ENCODE assay signal across 1 cellular context in the genomic region with DNA sequence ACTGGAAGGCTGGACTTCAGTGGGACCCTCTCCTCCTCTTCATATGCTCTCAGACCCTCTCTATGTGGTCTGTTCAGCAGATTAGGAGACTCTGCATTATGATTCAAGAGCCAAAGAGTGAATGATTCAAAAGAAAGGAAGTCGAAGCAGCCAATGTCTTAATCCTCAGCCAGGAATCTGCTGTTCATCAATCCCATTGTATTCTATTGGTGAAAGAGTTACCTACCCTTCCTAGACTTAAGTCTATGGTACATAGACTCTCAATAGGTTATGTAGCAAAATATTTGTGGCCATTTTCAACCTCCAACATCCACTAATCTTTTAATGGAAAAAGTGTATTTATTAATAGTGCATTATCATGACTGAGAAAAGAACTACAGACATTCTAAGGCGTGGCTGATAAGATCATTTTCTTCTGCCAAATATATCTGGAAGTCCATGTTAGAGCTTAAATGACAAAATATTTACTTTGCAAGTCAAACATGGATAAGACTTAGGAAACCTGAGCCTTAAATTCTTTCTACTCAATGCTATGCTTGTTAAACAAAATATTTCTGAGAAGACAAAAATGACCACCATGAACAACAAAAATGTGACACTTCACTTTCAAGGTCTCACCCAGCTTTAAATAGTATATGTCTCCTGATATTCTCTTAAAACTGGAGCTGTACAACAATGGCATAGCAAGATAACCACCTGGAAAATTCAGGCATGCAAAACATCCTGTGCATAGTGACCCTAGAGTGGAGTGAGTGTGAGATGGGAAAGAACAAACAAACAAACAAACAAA.
TF ChIP-seq lines count a peak whose summit lies in the region.

No MANE protein-coding gene starts in this region.

TF ChIP-seq in HepG2, 621 proteins besides CTCF, POLR2A, EP300 and RAD21 (continued from another document and continues in another):
- TF ChIP-seq, protein P1, sequence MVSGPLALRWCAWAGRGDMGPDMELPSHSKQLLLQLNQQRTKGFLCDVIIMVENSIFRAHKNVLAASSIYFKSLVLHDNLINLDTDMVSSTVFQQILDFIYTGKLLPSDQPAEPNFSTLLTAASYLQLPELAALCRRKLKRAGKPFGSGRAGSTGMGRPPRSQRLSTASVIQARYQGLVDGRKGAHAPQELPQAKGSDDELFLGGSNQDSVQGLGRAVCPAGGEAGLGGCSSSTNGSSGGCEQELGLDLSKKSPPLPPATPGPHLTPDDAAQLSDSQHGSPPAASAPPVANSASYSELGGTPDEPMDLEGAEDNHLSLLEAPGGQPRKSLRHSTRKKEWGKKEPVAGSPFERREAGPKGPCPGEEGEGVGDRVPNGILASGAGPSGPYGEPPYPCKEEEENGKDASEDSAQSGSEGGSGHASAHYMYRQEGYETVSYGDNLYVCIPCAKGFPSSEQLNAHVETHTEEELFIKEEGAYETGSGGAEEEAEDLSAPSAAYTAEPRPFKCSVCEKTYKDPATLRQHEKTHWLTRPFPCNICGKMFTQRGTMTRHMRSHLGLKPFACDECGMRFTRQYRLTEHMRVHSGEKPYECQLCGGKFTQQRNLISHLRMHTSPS (CRISPR knock-in tag; IDR thresholded peaks at IDR 0.05; ENCODE audit: low read depth): no peak
- TF ChIP-seq, protein P2, sequence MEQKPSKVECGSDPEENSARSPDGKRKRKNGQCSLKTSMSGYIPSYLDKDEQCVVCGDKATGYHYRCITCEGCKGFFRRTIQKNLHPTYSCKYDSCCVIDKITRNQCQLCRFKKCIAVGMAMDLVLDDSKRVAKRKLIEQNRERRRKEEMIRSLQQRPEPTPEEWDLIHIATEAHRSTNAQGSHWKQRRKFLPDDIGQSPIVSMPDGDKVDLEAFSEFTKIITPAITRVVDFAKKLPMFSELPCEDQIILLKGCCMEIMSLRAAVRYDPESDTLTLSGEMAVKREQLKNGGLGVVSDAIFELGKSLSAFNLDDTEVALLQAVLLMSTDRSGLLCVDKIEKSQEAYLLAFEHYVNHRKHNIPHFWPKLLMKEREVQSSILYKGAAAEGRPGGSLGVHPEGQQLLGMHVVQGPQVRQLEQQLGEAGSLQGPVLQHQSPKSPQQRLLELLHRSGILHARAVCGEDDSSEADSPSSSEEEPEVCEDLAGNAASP (CRISPR knock-in tag; IDR thresholded peaks at IDR 0.05; ENCODE audit: borderline replicate concordance): peak; percentile 24; the same call in 1 of the 2 replicates
- no peak for TF ChIP-seq ZNF326 (CRISPR knock-in tag; IDR thresholded peaks at IDR 0.05; ENCODE audit: borderline replicate concordance)
- TF ChIP-seq REL (CRISPR knock-in tag; conservative IDR thresholded peaks at IDR 0.05): no peak
- TF ChIP-seq ZNF772 (CRISPR knock-in tag; IDR thresholded peaks at IDR 0.05): no peak
- TF ChIP-seq MATR3 (CRISPR knock-in tag; IDR thresholded peaks at IDR 0.05): no peak
- no peak for TF ChIP-seq PHF5A (CRISPR knock-in tag; IDR thresholded peaks at IDR 0.05; ENCODE audit: low read depth, unreplicated experiment)
- TF ChIP-seq, protein P3, sequence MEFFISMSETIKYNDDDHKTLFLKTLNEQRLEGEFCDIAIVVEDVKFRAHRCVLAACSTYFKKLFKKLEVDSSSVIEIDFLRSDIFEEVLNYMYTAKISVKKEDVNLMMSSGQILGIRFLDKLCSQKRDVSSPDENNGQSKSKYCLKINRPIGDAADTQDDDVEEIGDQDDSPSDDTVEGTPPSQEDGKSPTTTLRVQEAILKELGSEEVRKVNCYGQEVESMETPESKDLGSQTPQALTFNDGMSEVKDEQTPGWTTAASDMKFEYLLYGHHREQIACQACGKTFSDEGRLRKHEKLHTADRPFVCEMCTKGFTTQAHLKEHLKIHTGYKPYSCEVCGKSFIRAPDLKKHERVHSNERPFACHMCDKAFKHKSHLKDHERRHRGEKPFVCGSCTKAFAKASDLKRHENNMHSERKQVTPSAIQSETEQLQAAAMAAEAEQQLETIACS (CRISPR knock-in tag; IDR thresholded peaks at IDR 0.05): no peak
- peak; percentile 17; the same call in 1 of the 2 replicates for TF ChIP-seq KAT8 (CRISPR knock-in tag; IDR thresholded peaks at IDR 0.05)
- no peak for TF ChIP-seq FOSL1 (CRISPR knock-in tag; IDR thresholded peaks at IDR 0.05; ENCODE audit: borderline replicate concordance)
- TF ChIP-seq, protein P4, sequence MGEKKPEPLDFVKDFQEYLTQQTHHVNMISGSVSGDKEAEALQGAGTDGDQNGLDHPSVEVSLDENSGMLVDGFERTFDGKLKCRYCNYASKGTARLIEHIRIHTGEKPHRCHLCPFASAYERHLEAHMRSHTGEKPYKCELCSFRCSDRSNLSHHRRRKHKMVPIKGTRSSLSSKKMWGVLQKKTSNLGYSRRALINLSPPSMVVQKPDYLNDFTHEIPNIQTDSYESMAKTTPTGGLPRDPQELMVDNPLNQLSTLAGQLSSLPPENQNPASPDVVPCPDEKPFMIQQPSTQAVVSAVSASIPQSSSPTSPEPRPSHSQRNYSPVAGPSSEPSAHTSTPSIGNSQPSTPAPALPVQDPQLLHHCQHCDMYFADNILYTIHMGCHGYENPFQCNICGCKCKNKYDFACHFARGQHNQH (CRISPR knock-in tag; IDR thresholded peaks at IDR 0.05): no peak
- no peak for TF ChIP-seq EED (CRISPR knock-in tag; IDR thresholded peaks at IDR 0.05)
- TF ChIP-seq SP5 (CRISPR knock-in tag; IDR thresholded peaks at IDR 0.05; ENCODE audit: borderline replicate concordance, low read depth): peak; percentile 20; the same call in 1 of the 2 replicates
- TF ChIP-seq ZNF678 (CRISPR knock-in tag; IDR thresholded peaks at IDR 0.05): no peak
- TF ChIP-seq, protein P5, sequence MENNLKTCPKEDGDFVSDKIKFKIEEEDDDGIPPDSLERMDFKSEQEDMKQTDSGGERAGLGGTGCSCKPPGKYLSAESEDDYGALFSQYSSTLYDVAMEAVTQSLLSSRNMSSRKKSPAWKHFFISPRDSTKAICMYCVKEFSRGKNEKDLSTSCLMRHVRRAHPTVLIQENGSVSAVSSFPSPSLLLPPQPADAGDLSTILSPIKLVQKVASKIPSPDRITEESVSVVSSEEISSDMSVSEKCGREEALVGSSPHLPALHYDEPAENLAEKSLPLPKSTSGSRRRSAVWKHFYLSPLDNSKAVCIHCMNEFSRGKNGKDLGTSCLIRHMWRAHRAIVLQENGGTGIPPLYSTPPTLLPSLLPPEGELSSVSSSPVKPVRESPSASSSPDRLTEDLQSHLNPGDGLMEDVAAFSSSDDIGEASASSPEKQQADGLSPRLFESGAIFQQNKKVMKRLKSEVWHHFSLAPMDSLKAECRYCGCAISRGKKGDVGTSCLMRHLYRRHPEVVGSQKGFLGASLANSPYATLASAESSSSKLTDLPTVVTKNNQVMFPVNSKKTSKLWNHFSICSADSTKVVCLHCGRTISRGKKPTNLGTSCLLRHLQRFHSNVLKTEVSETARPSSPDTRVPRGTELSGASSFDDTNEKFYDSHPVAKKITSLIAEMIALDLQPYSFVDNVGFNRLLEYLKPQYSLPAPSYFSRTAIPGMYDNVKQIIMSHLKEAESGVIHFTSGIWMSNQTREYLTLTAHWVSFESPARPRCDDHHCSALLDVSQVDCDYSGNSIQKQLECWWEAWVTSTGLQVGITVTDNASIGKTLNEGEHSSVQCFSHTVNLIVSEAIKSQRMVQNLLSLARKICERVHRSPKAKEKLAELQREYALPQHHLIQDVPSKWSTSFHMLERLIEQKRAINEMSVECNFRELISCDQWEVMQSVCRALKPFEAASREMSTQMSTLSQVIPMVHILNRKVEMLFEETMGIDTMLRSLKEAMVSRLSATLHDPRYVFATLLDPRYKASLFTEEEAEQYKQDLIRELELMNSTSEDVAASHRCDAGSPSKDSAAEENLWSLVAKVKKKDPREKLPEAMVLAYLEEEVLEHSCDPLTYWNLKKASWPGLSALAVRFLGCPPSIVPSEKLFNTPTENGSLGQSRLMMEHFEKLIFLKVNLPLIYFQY (CRISPR knock-in tag; IDR thresholded peaks at IDR 0.05; ENCODE audit: borderline replicate concordance): no peak
- TF ChIP-seq, protein P6, sequence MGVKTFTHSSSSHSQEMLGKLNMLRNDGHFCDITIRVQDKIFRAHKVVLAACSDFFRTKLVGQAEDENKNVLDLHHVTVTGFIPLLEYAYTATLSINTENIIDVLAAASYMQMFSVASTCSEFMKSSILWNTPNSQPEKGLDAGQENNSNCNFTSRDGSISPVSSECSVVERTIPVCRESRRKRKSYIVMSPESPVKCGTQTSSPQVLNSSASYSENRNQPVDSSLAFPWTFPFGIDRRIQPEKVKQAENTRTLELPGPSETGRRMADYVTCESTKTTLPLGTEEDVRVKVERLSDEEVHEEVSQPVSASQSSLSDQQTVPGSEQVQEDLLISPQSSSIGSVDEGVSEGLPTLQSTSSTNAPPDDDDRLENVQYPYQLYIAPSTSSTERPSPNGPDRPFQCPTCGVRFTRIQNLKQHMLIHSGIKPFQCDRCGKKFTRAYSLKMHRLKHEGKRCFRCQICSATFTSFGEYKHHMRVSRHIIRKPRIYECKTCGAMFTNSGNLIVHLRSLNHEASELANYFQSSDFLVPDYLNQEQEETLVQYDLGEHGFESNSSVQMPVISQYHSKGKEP (CRISPR knock-in tag; IDR thresholded peaks at IDR 0.05): no peak
- no peak for TF ChIP-seq SMARCC2 (IDR thresholded peaks at IDR 0.05)
- TF ChIP-seq, protein P7, sequence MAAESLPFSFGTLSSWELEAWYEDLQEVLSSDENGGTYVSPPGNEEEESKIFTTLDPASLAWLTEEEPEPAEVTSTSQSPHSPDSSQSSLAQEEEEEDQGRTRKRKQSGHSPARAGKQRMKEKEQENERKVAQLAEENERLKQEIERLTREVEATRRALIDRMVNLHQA (CRISPR knock-in tag; IDR thresholded peaks at IDR 0.05): no peak
- TF ChIP-seq ZNF850 (CRISPR knock-in tag; conservative IDR thresholded peaks at IDR 0.05): no peak
- TF ChIP-seq PCBP2 (optimal IDR thresholded peaks at IDR 0.05; ENCODE audit: low read depth, low read length, poor library complexity, severe bottlenecking): no peak
- TF ChIP-seq, protein P8, sequence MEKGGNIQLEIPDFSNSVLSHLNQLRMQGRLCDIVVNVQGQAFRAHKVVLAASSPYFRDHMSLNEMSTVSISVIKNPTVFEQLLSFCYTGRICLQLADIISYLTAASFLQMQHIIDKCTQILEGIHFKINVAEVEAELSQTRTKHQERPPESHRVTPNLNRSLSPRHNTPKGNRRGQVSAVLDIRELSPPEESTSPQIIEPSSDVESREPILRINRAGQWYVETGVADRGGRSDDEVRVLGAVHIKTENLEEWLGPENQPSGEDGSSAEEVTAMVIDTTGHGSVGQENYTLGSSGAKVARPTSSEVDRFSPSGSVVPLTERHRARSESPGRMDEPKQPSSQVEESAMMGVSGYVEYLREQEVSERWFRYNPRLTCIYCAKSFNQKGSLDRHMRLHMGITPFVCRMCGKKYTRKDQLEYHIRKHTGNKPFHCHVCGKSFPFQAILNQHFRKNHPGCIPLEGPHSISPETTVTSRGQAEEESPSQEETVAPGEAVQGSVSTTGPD (CRISPR knock-in tag; IDR thresholded peaks at IDR 0.05): no peak
- no peak for TF ChIP-seq ZNF501 (CRISPR knock-in tag; IDR thresholded peaks at IDR 0.05)
- TF ChIP-seq, protein P9, sequence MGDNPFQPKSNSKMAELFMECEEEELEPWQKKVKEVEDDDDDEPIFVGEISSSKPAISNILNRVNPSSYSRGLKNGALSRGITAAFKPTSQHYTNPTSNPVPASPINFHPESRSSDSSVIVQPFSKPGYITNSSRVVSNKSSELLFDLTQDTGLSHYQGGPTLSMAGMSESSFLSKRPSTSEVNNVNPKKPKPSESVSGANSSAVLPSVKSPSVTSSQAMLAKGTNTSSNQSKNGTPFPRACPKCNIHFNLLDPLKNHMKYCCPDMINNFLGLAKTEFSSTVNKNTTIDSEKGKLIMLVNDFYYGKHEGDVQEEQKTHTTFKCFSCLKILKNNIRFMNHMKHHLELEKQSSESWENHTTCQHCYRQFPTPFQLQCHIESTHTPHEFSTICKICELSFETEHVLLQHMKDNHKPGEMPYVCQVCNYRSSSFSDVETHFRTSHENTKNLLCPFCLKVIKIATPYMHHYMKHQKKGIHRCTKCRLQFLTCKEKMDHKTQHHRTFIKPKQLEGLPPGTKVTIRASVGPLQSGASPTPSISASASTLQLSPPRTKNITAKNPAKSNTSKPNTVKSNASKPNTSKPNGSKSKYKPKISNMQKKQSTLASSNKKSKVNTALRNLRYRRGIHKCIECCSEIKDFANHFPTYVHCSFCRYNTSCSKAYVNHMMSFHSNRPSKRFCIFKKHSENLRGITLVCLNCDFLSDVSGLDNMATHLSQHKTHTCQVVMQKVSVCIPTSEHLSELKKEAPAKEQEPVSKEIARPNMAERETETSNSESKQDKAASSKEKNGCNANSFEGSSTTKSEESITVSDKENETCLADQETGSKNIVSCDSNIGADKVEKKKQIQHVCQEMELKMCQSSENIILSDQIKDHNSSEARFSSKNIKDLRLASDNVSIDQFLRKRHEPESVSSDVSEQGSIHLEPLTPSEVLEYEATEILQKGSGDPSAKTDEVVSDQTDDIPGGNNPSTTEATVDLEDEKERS (CRISPR knock-in tag; IDR thresholded peaks at IDR 0.05): no peak
- TF ChIP-seq, protein P10, sequence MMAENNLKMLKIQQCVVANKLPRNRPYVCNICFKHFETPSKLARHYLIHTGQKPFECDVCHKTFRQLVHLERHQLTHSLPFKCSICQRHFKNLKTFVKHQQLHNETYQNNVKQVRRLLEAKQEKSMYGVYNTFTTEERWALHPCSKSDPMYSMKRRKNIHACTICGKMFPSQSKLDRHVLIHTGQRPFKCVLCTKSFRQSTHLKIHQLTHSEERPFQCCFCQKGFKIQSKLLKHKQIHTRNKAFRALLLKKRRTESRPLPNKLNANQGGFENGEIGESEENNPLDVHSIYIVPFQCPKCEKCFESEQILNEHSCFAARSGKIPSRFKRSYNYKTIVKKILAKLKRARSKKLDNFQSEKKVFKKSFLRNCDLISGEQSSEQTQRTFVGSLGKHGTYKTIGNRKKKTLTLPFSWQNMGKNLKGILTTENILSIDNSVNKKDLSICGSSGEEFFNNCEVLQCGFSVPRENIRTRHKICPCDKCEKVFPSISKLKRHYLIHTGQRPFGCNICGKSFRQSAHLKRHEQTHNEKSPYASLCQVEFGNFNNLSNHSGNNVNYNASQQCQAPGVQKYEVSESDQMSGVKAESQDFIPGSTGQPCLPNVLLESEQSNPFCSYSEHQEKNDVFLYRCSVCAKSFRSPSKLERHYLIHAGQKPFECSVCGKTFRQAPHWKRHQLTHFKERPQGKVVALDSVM (CRISPR knock-in tag; IDR thresholded peaks at IDR 0.05): no peak
- no peak for TF ChIP-seq HOXA7 (CRISPR knock-in tag; IDR thresholded peaks at IDR 0.05)
- TF ChIP-seq ZNF781 (CRISPR knock-in tag; IDR thresholded peaks at IDR 0.05; ENCODE audit: borderline replicate concordance, not compliant biosample characterization): no peak
- peak; percentile 47; the same call in 1 of the 2 replicates for TF ChIP-seq MIXL1 (CRISPR knock-in tag; IDR thresholded peaks at IDR 0.05)
- TF ChIP-seq MED8 (CRISPR knock-in tag; IDR thresholded peaks at IDR 0.05; ENCODE audit: insufficient replicate concordance): no peak
- TF ChIP-seq RXRB (CRISPR knock-in tag; IDR thresholded peaks at IDR 0.05; ENCODE audit: borderline replicate concordance): no peak
- no peak for TF ChIP-seq KDM4B (CRISPR knock-in tag; IDR thresholded peaks at IDR 0.05)
- TF ChIP-seq, protein P11, sequence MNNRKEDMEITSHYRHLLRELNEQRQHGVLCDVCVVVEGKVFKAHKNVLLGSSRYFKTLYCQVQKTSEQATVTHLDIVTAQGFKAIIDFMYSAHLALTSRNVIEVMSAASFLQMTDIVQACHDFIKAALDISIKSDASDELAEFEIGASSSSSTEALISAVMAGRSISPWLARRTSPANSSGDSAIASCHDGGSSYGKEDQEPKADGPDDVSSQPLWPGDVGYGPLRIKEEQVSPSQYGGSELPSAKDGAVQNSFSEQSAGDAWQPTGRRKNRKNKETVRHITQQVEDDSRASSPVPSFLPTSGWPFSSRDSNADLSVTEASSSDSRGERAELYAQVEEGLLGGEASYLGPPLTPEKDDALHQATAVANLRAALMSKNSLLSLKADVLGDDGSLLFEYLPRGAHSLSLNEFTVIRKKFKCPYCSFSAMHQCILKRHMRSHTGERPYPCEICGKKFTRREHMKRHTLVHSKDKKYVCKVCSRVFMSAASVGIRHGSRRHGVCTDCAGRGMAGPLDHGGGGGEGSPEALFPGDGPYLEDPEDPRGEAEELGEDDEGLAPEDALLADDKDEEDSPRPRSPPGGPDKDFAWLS (CRISPR knock-in tag; IDR thresholded peaks at IDR 0.05; ENCODE audit: borderline replicate concordance): no peak
- TF ChIP-seq SOX6 (IDR thresholded peaks at IDR 0.05): no peak
- peak; percentile 75; the same call in 1 of the 2 replicates for TF ChIP-seq SOX6 (CRISPR knock-in tag; IDR thresholded peaks at IDR 0.05)
- TF ChIP-seq TCF7L2 (IDR thresholded peaks at IDR 0.05; ENCODE audit: low read depth, low read length): no peak
